Comparison of ENCODE assay signal across 9 cellular contexts in genomic region chr4:55358668-55359067, GRCh38. TPM values are rescaled to one million over a fixed set of nuclear protein-coding genes. Genes with fewer than 3 reads are reported as not detected.
A peak's percentile ranks its signal among the peaks of the same experiment; 100 is the strongest.
DNase-seq lines count a peak whose midpoint lies in the region; ATAC-seq, FAIRE-seq and TF ChIP-seq lines count a peak whose summit lies in the region.
"Had no signal": no experiment of that assay in that cellular context is flagged by ENCODE, and none has a peak within 500 bp of the region (broad histone marks: within the 10 kb centered on the region; RNA-seq: fewer than 3 reads in every experiment).

No MANE protein-coding gene starts in this region.

- H4K20me1 ChIP-seq in PC-3 (ENCODE audit: low read length): no peaks in the 10 kb centered on the region

- DNase-seq in GM18507 (ENCODE audit: extremely low spot score, insufficient read length, low read depth) (peak; percentile 15), PC-3 (peak; percentile 83), fibroblast of the aortic adventitia (ENCODE audit: low read depth) (peak; percentile 83), tibial artery (no peak), BE2C (no peak), SK-N-DZ (ENCODE audit: low spot score) (no peak), superior temporal gyrus (ENCODE audit: extremely low spot score) (no peak)

- H3K36me3 ChIP-seq in PC-3 (ENCODE audit: low read depth, low read length) (no peaks in the 10 kb centered on the region), tibial artery (peaks cover 0 to 2% (median under 1%) of the 10 kb centered on the region in 3 donors), BE2C (no peaks in the 10 kb centered on the region; the same call in 1 of the 2 replicates)

- ATAC-seq in HG02678 (IDR thresholded peaks at IDR 0.05; ENCODE audit: unreplicated experiment) (peak; percentile 65), PC-3 (peak; percentile 72)

- FAIRE-seq in GM18507 (lab: Jason Lieb, UNC): peak; percentile 21

- H3K9ac ChIP-seq in PC-3 (ENCODE audit: low read length): peak overlapping the region; percentile 36; the same call in 1 of the 2 replicates

- H3K9me3 ChIP-seq in PC-3 (ENCODE audit: low read length): no peaks in the 10 kb centered on the region
- H3K9me3 ChIP-seq in tibial artery: no peaks in the 10 kb centered on the region
- H3K9me3 ChIP-seq in BE2C: no peaks in the 10 kb centered on the region; the same call in 1 of the 2 replicates

- H3K4me3 ChIP-seq in PC-3 (ENCODE audit: low read length): peak overlapping the region; percentile 15; the same call in 1 of the 2 replicates
- H3K4me3 ChIP-seq in fibroblast of the aortic adventitia (ENCODE audit: low read depth, low read length): no peak overlapping the region
- H3K4me3 ChIP-seq in tibial artery: no peak overlapping the region
- no peak overlapping the region for H3K4me3 ChIP-seq in BE2C (ENCODE audit: low read depth, low read length)

- H3F3A ChIP-seq in PC-3 (ENCODE audit: low read length, unreplicated experiment): peaks cover 8% of the 10 kb centered on the region

- H3K27ac ChIP-seq in PC-3 (ENCODE audit: low read length) (peak overlapping the region; percentile 77), tibial artery (peak overlapping the region; percentile 57 to 64)
- H3K27ac ChIP-seq: VCaP had no signal

- no peaks in the 10 kb centered on the region for H3K9me2 ChIP-seq in PC-3 (replicated peaks; ENCODE audit: low read length)

- 0 out of 2 replicates have a peak, but pooled peaks cover 4% of the 10 kb centered on the region for H3K79me2 ChIP-seq in PC-3 (ENCODE audit: low read length)

- peak overlapping the region; percentile 68 for H3K4me2 ChIP-seq in PC-3 (ENCODE audit: low read length)

- H3K4me1 ChIP-seq in PC-3 (ENCODE audit: insufficient read depth, low read length): peaks cover 51% of the 10 kb centered on the region
- peaks cover 0 to 32% (median 27%) of the 10 kb centered on the region in 4 donors for H3K4me1 ChIP-seq in tibial artery
- H3K4me1 ChIP-seq in BE2C: no peaks in the 10 kb centered on the region

- TF ChIP-seq CTCF in PC-3 (conservative IDR thresholded peaks at IDR 0.05; ENCODE audit: low read depth, low read length): no peak
- no peak for TF ChIP-seq CTCF in fibroblast of the aortic adventitia (IDR thresholded peaks at IDR 0.05; ENCODE audit: insufficient read depth, low read length)
- TF ChIP-seq CTCF in tibial artery (IDR thresholded peaks at IDR 0.05): no peak
- TF ChIP-seq CTCF in BE2C (IDR thresholded peaks at IDR 0.05; ENCODE audit: low read depth, low read length): no peak

- POLR2A ChIA-PET in PC-3 (lab: Charles Lee; ENCODE audit: unreplicated experiment): no interaction called here

- H3K27me3 ChIP-seq in PC-3 (ENCODE audit: low read length): no peaks in the 10 kb centered on the region
- H3K27me3 ChIP-seq in tibial artery: no peaks in the 10 kb centered on the region
- no peaks in the 10 kb centered on the region for H3K27me3 ChIP-seq in BE2C

- H2AFZ ChIP-seq in PC-3 (ENCODE audit: low read length): no peak overlapping the region

- CTCF ChIA-PET in PC-3 (lab: Charles Lee): no interaction called here

- no TSS peak for BruUV-seq in PC-3 (replicated peaks; lab: Mats Ljungman, UMichigan)

- intact Hi-C loops in PC-3 (cut with micrococcal nuclease) (loop anchor here (1.0 kb wide), 2 partner anchors 10 to 21 kb away; no protein-coding TSS in a partner anchor), tibial artery (cut with DNase I; ENCODE audit: low total_unique reads) (no loop called here)

RNA-seq across cellular contexts. Expression of gene SRD5A3, which starts 12.6 kb away (rescaled TPM):
- total RNA-seq in PC-3 (2014; rRNA removed): 15.2 and 24.0 TPM in 2 replicates
- 4.8 and 22.2 TPM in 2 replicates for total RNA-seq in fibroblast of the aortic adventitia (ENCODE audit: low replicate concordance)
- polyA plus RNA-seq in BE2C (2012; ENCODE audit: insufficient read depth, insufficient read length, low read depth): 4.4 TPM
- 1.9 and 2.9 TPM in 2 replicates for polyA plus RNA-seq in SK-N-DZ (2014; cell fraction: cytosol; rRNA removed)
- polyA plus RNA-seq in SK-N-DZ (2014; cell fraction: nucleus; rRNA removed): 0.51 and 1.6 TPM in 2 replicates

RNA-seq across cellular contexts. Expression of gene TMEM165, which starts 37.1 kb away (rescaled TPM):
- 146 and 148 TPM in 2 replicates for total RNA-seq in PC-3 (2014; rRNA removed)
- total RNA-seq in fibroblast of the aortic adventitia (ENCODE audit: low replicate concordance): 112 and 131 TPM in 2 replicates
- polyA plus RNA-seq in BE2C (2012; ENCODE audit: insufficient read depth, insufficient read length, low read depth): 45.3 TPM
- polyA plus RNA-seq in SK-N-DZ (2014; cell fraction: cytosol; rRNA removed): 54.5 and 61.5 TPM in 2 replicates
- polyA plus RNA-seq in SK-N-DZ (2014; cell fraction: nucleus; rRNA removed): 50.6 and 59.4 TPM in 2 replicates

Comparison
In these comparisons a context has a peak if more than half of its experiments do, and no peak if none do; other contexts are left out.
1. DNase-seq: peak in GM18507 (single experiment), PC-3 (single experiment) and fibroblast of the aortic adventitia (single experiment); none in tibial artery (0 of 2), BE2C (single experiment), SK-N-DZ (single experiment) and superior temporal gyrus (single experiment).